Comparison of ENCODE assay signal across 9 cellular contexts in the genomic region with DNA sequence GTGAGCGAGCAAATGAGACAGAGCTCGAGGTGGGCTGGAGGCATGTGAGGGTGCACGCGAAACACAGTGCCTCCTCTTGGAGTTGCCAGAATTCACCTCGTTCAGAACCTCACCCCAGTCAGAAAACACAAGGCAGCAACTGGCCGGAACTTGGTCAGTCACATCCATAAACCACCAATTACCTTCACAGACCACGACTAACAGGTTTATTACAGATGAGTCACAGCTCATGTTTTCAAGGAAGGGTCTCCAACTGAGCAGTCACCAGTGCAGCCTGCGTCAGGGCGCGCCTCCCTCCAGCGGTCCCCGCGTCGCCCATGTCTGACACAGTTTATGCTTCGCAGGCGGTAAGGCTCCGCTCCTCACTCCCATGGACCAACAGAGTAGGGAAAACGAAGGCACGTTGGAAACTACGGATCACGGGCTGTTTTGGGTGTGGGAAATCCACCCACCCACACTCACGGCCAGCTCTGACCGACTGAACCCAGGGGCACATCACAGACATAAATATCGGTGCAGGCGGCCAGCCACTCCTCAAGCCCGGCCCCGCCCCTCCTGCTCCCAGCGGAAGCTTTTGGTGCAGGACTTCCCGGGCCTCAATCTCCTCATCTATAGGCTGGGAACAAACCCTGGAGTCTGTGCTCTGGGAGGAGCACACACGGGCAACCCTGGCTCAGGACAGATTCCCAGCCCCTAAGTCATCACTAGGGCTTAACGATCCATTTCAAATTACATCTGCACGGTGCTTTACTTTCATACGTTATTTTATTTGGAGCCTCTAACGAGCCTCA.
DNase-seq lines count a peak whose midpoint lies in the region; ATAC-seq and TF ChIP-seq lines count a peak whose summit lies in the region.
"Had no signal": no experiment of that assay in that cellular context is flagged by ENCODE, and none has a peak within 500 bp of the region (broad histone marks: within the 10 kb centered on the region; RNA-seq: fewer than 3 reads in every experiment).

No MANE protein-coding gene starts in this region.

- H3K4me1 ChIP-seq in CD4-positive, alpha-beta memory T cell (ENCODE audit: insufficient read depth, low read length): peaks cover 90% of the 10 kb centered on the region

- peaks cover 54 to 92% (median 73%) of the 10 kb centered on the region in 4 donors for H3K4me1 Mint-ChIP-seq in CD4-positive, alpha-beta memory T cell
- peaks cover 82% of the 10 kb centered on the region for H3K4me1 Mint-ChIP-seq in brain

- CTCF ChIA-PET in CD4-positive, alpha-beta memory T cell (lab: Charles Lee; ENCODE audit: partially characterized antibody): interaction anchor here (0.8 to 2.0 kb wide), 4 partner anchors 8 to 451 kb away, joined by 3 to 7 read pairs (median 3); no protein-coding TSS in a partner anchor

- peak overlapping the region in 1 of 8 donors; percentile 56 for H3K4me3 Mint-ChIP-seq in CD4-positive, alpha-beta memory T cell
- H3K4me3 Mint-ChIP-seq in brain: peak overlapping the region; percentile 67 to 75 (median 73)

- no peaks in the 10 kb centered on the region for H3K27me3 Mint-ChIP-seq in CD4-positive, alpha-beta memory T cell
- H3K27me3 Mint-ChIP-seq in brain: no peaks in the 10 kb centered on the region

- no peaks in the 10 kb centered on the region for H3K27me3 ChIP-seq in CD4-positive, alpha-beta memory T cell (ENCODE audit: insufficient read depth, low read length)
- H3K27me3 ChIP-seq: heart right ventricle had no signal

- no peak overlapping the region for H3K27ac ChIP-seq in CD4-positive, alpha-beta memory T cell (ENCODE audit: low read depth, low read length)

- intact Hi-C loops in CD4-positive, alpha-beta memory T cell (cut with micrococcal nuclease): no loop called here

- H3K9me3 Mint-ChIP-seq in CD4-positive, alpha-beta memory T cell: no peaks in the 10 kb centered on the region
- H3K9me3 Mint-ChIP-seq in brain: peaks cover 0 to 4% (median 1%) of the 10 kb centered on the region in 5 experiments

- H3K36me3 Mint-ChIP-seq in CD4-positive, alpha-beta memory T cell: peaks cover 4 to 18% of the 10 kb centered on the region in 2 donors
- peaks cover 15% of the 10 kb centered on the region for H3K36me3 Mint-ChIP-seq in brain

- TF ChIP-seq CTCF in brain (conservative IDR thresholded peaks at IDR 0.05): no peak

- peak in 1 of 5 donors; percentile 18 for DNase-seq in CD4-positive, alpha-beta memory T cell
- DNase-seq in HT1080 (ENCODE audit: low read depth) (peak; percentile 89), myocyte (ENCODE audit: low read depth) (peak; percentile 72), NCI-H146 (lab: John Stamatoyannopoulos, UW) (no peak)
- DNase-seq: heart right ventricle had no signal

- ATAC-seq in activated CD4-positive, CD25-positive, alpha-beta regulatory T cell treated with anti-CD3 and anti-CD28 coated beads, Interleukin-2, amount 50 U/mL, for 24 hours: no peak
- ATAC-seq in GM18867 (IDR thresholded peaks at IDR 0.05; ENCODE audit: unreplicated experiment) (no peak), HG03175 (IDR thresholded peaks at IDR 0.05; ENCODE audit: unreplicated experiment) (no peak)

- POLR2A ChIA-PET in CD4-positive, alpha-beta memory T cell (lab: Charles Lee; ENCODE audit: partially characterized antibody): no interaction called here

- H3K27ac Mint-ChIP-seq in CD4-positive, alpha-beta memory T cell: peak overlapping the region in 4 of 7 donors; percentile 7 to 63 (median 29)
- peak overlapping the region; percentile 84 to 97 (median 96) for H3K27ac Mint-ChIP-seq in brain

- no peaks in the 10 kb centered on the region for H3K9me3 ChIP-seq in CD4-positive, alpha-beta memory T cell (ENCODE audit: control insufficient read depth in 1 of 2, low read length in 2 of 2)
- H3K9me3 ChIP-seq: heart right ventricle had no signal

- H3K36me3 ChIP-seq in CD4-positive, alpha-beta memory T cell (ENCODE audit: insufficient read depth, low read length): no peaks in the 10 kb centered on the region

- H3K4me3 ChIP-seq in CD4-positive, alpha-beta memory T cell (ENCODE audit: low read length in 2 of 2): no peak overlapping the region
- H3K4me3 ChIP-seq: heart right ventricle had no signal
